In genomic region chrX:96591418-96591817, GRCh38 we compare ENCODE assay signal across 20 cellular contexts.
"Had no signal": no experiment of that assay in that cellular context is flagged by ENCODE, and none has a peak within 500 bp of the region (broad histone marks: within the 10 kb centered on the region; RNA-seq: fewer than 3 reads in every experiment).

No MANE protein-coding gene starts in this region.

- H3K27ac ChIP-seq: brain microvascular endothelial cell, esophagus squamous epithelium, gastrocnemius medialis, heart right ventricle, neural progenitor cell, parathyroid adenoma, upper lobe of left lung had no signal

- H3K4me2 ChIP-seq: neural progenitor cell had no signal

- H3K9me3 ChIP-seq: esophagus squamous epithelium, gastrocnemius medialis, upper lobe of left lung had no signal

- H3K9ac ChIP-seq: neural progenitor cell, parathyroid adenoma had no signal

- DNase-seq: activated B cell treated with CpG ODN at 0.5 μM for 24 hours; activated CD4-positive, alpha-beta T cell treated with anti-CD3 and anti-CD28 coated beads for 48 hours; activated CD8-positive, alpha-beta memory T cell treated with anti-CD3 and anti-CD28 coated beads, Interleukin-2, amount 50 U/mL, for 4 hours; activated CD8-positive, alpha-beta T cell treated with anti-CD3 and anti-CD28 coated beads for 36 hours; activated gamma-delta T cell; activated T-cell treated with anti-CD3 and anti-CD28 coated beads, Interleukin-2, amount 50 U/mL, for 48 hours; brain microvascular endothelial cell; cortex of kidney; effector CD4-positive, alpha-beta T cell; esophagus squamous epithelium; gastrocnemius medialis; heart right ventricle; left colon; T-helper 2 cell had no signal

- H3K36me3 ChIP-seq: brain microvascular endothelial cell, esophagus squamous epithelium, gastrocnemius medialis, heart right ventricle, neural progenitor cell, upper lobe of left lung had no signal

- H2AFZ ChIP-seq: neural progenitor cell, parathyroid adenoma had no signal

- H3K4me3 ChIP-seq: esophagus squamous epithelium, gastrocnemius medialis, heart right ventricle, lung, neural progenitor cell, upper lobe of left lung had no signal

- H3K79me2 ChIP-seq: parathyroid adenoma had no signal

- H3K27me3 ChIP-seq: brain microvascular endothelial cell, esophagus squamous epithelium, gastrocnemius medialis, heart right ventricle, neural progenitor cell, upper lobe of left lung had no signal

- ATAC-seq: activated CD8-positive, alpha-beta T cell treated with anti-CD3 and anti-CD28 coated beads for 36 hours; activated naive CD4-positive, alpha-beta T cell treated with anti-CD3 and anti-CD28 coated beads, Interleukin-2, amount 50 U/mL, for 72 hours; gastrocnemius medialis; heart right ventricle; left colon; right cardiac atrium had no signal

- H3K4me1 ChIP-seq: esophagus squamous epithelium, gastrocnemius medialis, heart right ventricle, neural progenitor cell, parathyroid adenoma, upper lobe of left lung had no signal
